Comparison of ENCODE assay signal across 19 cellular contexts in genomic region chr11:3986301-3986700, GRCh38.
DNase-seq lines count a peak whose midpoint lies in the region; ATAC-seq and TF ChIP-seq lines count a peak whose summit lies in the region.
"Had no signal": no experiment of that assay in that cellular context is flagged by ENCODE, and none has a peak within 500 bp of the region (broad histone marks: within the 10 kb centered on the region; RNA-seq: fewer than 3 reads in every experiment).

No MANE protein-coding gene starts in this region.

- H3K27ac ChIP-seq in CD8-positive, alpha-beta T cell (ENCODE audit: low read depth, low read length): peak overlapping the region; percentile 21
- H3K27ac ChIP-seq in neutrophil: peak overlapping the region; percentile 6
- H3K27ac ChIP-seq: 22Rv1 had no signal

- POLR2A ChIA-PET in activated CD4-positive, alpha-beta T cell treated with anti-CD3 and anti-CD28 coated beads, Interleukin-2, amount 10 ng/mL, durations not matched to agents 7 days and 5 days (lab: Charles Lee): no interaction called here
- POLR2A ChIA-PET in CD8-positive, alpha-beta T cell (lab: Charles Lee): no interaction called here

- H3K4me3 Mint-ChIP-seq in activated CD4-positive, alpha-beta T cell treated with anti-CD3 and anti-CD28 coated beads, Interleukin-2, amount 10 ng/mL, durations not matched to agents 7 days and 5 days: no peak overlapping the region
- no peak overlapping the region for H3K4me3 Mint-ChIP-seq in CD8-positive, alpha-beta T cell
- H3K4me3 Mint-ChIP-seq in activated naive CD8-positive, alpha-beta T cell treated with anti-CD3 and anti-CD28 coated beads for 36 hours: no peak overlapping the region
- H3K4me3 Mint-ChIP-seq: CD14-positive monocyte had no signal

- peaks cover 90% of the 10 kb centered on the region for H3K4me1 ChIP-seq in CD8-positive, alpha-beta T cell (ENCODE audit: insufficient read depth, low read length)
- H3K4me1 ChIP-seq in neutrophil (ENCODE audit: control insufficient read depth in 1 of 2, insufficient read depth in 1 of 2, low read depth in 1 of 2, low read length in 1 of 2): peaks cover 8 to 9% of the 10 kb centered on the region in 2 experiments

- H3K9me3 Mint-ChIP-seq in activated CD4-positive, alpha-beta T cell treated with anti-CD3 and anti-CD28 coated beads, Interleukin-2, amount 10 ng/mL, durations not matched to agents 7 days and 5 days: peaks cover 1% of the 10 kb centered on the region
- H3K9me3 Mint-ChIP-seq in CD8-positive, alpha-beta T cell: no peaks in the 10 kb centered on the region
- H3K9me3 Mint-ChIP-seq in activated naive CD8-positive, alpha-beta T cell treated with anti-CD3 and anti-CD28 coated beads for 36 hours: peaks cover 1% of the 10 kb centered on the region

- peaks cover 49% of the 10 kb centered on the region for H3K36me3 Mint-ChIP-seq in activated CD4-positive, alpha-beta T cell treated with anti-CD3 and anti-CD28 coated beads, Interleukin-2, amount 10 ng/mL, durations not matched to agents 7 days and 5 days (ENCODE audit: low read depth)
- peaks cover 14% of the 10 kb centered on the region for H3K36me3 Mint-ChIP-seq in CD8-positive, alpha-beta T cell
- H3K36me3 Mint-ChIP-seq in activated naive CD8-positive, alpha-beta T cell treated with anti-CD3 and anti-CD28 coated beads for 36 hours: peaks cover 13% of the 10 kb centered on the region

- H3K27me3 ChIP-seq in CD8-positive, alpha-beta T cell (ENCODE audit: insufficient read depth, low read length): no peaks in the 10 kb centered on the region
- H3K27me3 ChIP-seq in neutrophil: no peaks in the 10 kb centered on the region

- intact Hi-C loops in CD8-positive, alpha-beta T cell (cut with DNase I, micrococcal nuclease): loop anchor here (5.0 kb wide), 2 partner anchors 81 to 86 kb away; no protein-coding TSS in a partner anchor

- H3K9me3 ChIP-seq in CD8-positive, alpha-beta T cell (ENCODE audit: low read length): no peaks in the 10 kb centered on the region
- no peaks in the 10 kb centered on the region for H3K9me3 ChIP-seq in neutrophil

- H3K4me1 Mint-ChIP-seq in activated CD4-positive, alpha-beta T cell treated with anti-CD3 and anti-CD28 coated beads, Interleukin-2, amount 10 ng/mL, durations not matched to agents 7 days and 5 days: peaks cover 85% of the 10 kb centered on the region
- H3K4me1 Mint-ChIP-seq in CD8-positive, alpha-beta T cell (ENCODE audit: low read depth): peaks cover 89% of the 10 kb centered on the region
- H3K4me1 Mint-ChIP-seq in activated naive CD8-positive, alpha-beta T cell treated with anti-CD3 and anti-CD28 coated beads for 36 hours: peaks cover 66% of the 10 kb centered on the region

- H3K4me3 ChIP-seq in CD8-positive, alpha-beta T cell (ENCODE audit: low read depth, low read length): no peak overlapping the region
- no peak overlapping the region for H3K4me3 ChIP-seq in neutrophil (ENCODE audit: low read depth in 1 of 2, low read length in 1 of 2)

- no peaks in the 10 kb centered on the region for H3K36me3 ChIP-seq in CD8-positive, alpha-beta T cell (ENCODE audit: insufficient read depth, low read length)
- H3K36me3 ChIP-seq in neutrophil: no peaks in the 10 kb centered on the region

- CTCF ChIA-PET in activated CD4-positive, alpha-beta T cell treated with anti-CD3 and anti-CD28 coated beads, Interleukin-2, amount 10 ng/mL, durations not matched to agents 7 days and 5 days (lab: Charles Lee): no interaction called here
- CTCF ChIA-PET in CD8-positive, alpha-beta T cell (lab: Charles Lee): interaction anchor here (1.0 kb wide), 1 partner anchor 86 kb away, joined by 4 read pairs; no protein-coding TSS in a partner anchor

- no peak for DNase-seq in activated CD4-positive, alpha-beta T cell treated with anti-CD3 and anti-CD28 coated beads, Interleukin-2, amount 10 ng/mL, durations not matched to agents 7 days and 5 days
- no peak for DNase-seq in activated CD4-positive, alpha-beta T cell treated with anti-CD3 and anti-CD28 coated beads, Interleukin-2, amount 50 U/mL, for 48 hours
- no peak for DNase-seq in CD8-positive, alpha-beta T cell
- DNase-seq in activated naive CD8-positive, alpha-beta T cell treated with anti-CD3 and anti-CD28 coated beads for 36 hours: no peak
- DNase-seq in NCI-H2029 (lab: John Stamatoyannopoulos, UW): no peak
- no peak for DNase-seq in NCI-H510A (lab: John Stamatoyannopoulos, UW)
- no peak for DNase-seq in middle frontal gyrus (ENCODE audit: extremely low spot score, low spot score)
- DNase-seq: AML-193, Calu3, DMS53, EL, NCI-H1092 treated with DMSO at 0.1 percent for 48 hours, NCI-H146, NCI-H2081, NCI-H748 treated with DMSO at 0.1 percent for 48 hours had no signal

- H3K27ac Mint-ChIP-seq in activated CD4-positive, alpha-beta T cell treated with anti-CD3 and anti-CD28 coated beads, Interleukin-2, amount 10 ng/mL, durations not matched to agents 7 days and 5 days: peak overlapping the region; percentile 34
- peak overlapping the region; percentile 80 for H3K27ac Mint-ChIP-seq in CD8-positive, alpha-beta T cell
- H3K27ac Mint-ChIP-seq in activated naive CD8-positive, alpha-beta T cell treated with anti-CD3 and anti-CD28 coated beads for 36 hours: peak overlapping the region; percentile 18

- ATAC-seq in CD8-positive, alpha-beta T cell: no peak
- ATAC-seq: Right ventricle myocardium inferior had no signal

- H3K27me3 Mint-ChIP-seq in activated CD4-positive, alpha-beta T cell treated with anti-CD3 and anti-CD28 coated beads, Interleukin-2, amount 10 ng/mL, durations not matched to agents 7 days and 5 days: no peaks in the 10 kb centered on the region
- H3K27me3 Mint-ChIP-seq in CD8-positive, alpha-beta T cell (ENCODE audit: low read depth): no peaks in the 10 kb centered on the region
- no peaks in the 10 kb centered on the region for H3K27me3 Mint-ChIP-seq in activated naive CD8-positive, alpha-beta T cell treated with anti-CD3 and anti-CD28 coated beads for 36 hours

- no peak for TF ChIP-seq CTCF in CD8-positive, alpha-beta T cell (IDR thresholded peaks at IDR 0.05)
- no peak for TF ChIP-seq CTCF in neutrophil (IDR thresholded peaks at IDR 0.05)

Comparison
In these comparisons a context has a peak if more than half of its experiments do, and no peak if none do; other contexts are left out.
1. H3K27ac Mint-ChIP-seq: peak in every context shown above with its lines; median percentile 80 in CD8-positive, alpha-beta T cell; 34 in activated CD4-positive, alpha-beta T cell treated with anti-CD3 and anti-CD28 coated beads, Interleukin-2, amount 10 ng/mL, durations not matched to agents 7 days and 5 days; 18 in activated naive CD8-positive, alpha-beta T cell treated with anti-CD3 and anti-CD28 coated beads for 36 hours.